Comparison of ENCODE assay signal across 35 cellular contexts in genomic region chr20:23450877-23451276, GRCh38. TPM values are rescaled to one million over a fixed set of nuclear protein-coding genes. Genes with fewer than 3 reads are reported as not detected.
"Had no signal": no experiment of that assay in that cellular context is flagged by ENCODE, and none has a peak within 500 bp of the region (broad histone marks: within the 10 kb centered on the region; RNA-seq: fewer than 3 reads in every experiment).

No MANE protein-coding gene starts in this region.

- H3K4me1 ChIP-seq: psoas muscle, stomach, thyroid gland, tibial nerve, upper lobe of left lung, vagina had no signal

- H3K27me3 ChIP-seq: ovary, thyroid gland, tibial nerve, upper lobe of left lung, vagina had no signal

- ATAC-seq: naive thymus-derived CD8-positive, alpha-beta T cell; natural killer cell treated with Interleukin-12 subunit alpha and Interleukin-12 subunit beta and Interleukin-15 and Interleukin-18, amount 100 ng/mL, for 72 hours; psoas muscle; right cardiac atrium; sciatic nerve; stimulated activated effector memory CD8-positive, alpha-beta T cell treated with anti-CD3 and anti-CD28 coated beads, Interleukin-12 subunit alpha, Interleukin-12 subunit beta, amount 100 ng/mL, for 72 hours; stimulated activated naive B cell treated with anti-CD40 and anti-IgM and Interleukin-4, amounts not matched to agents 10 μg/mL and 1 μg/mL and 100 μg/mL, for 72 hours had no signal

- FAIRE-seq: urothelium cell line had no signal

- H3K27me3 Mint-ChIP-seq: naive thymus-derived CD8-positive, alpha-beta T cell; natural killer cell treated with Interleukin-12 subunit alpha and Interleukin-12 subunit beta and Interleukin-15 and Interleukin-18, amount 100 ng/mL, for 72 hours; stimulated activated naive CD8-positive, alpha-beta T cell treated with anti-CD3 and anti-CD28 coated beads, Interleukin-15, Interleukin-2, amounts not matched to agents 100 ng/mL and 50 ng/mL, for 24 hours had no signal

- H3K4me3 Mint-ChIP-seq: naive B cell; naive thymus-derived CD8-positive, alpha-beta T cell; natural killer cell treated with Interleukin-12 subunit alpha and Interleukin-12 subunit beta and Interleukin-15 and Interleukin-18, amount 100 ng/mL, for 72 hours; nephron progenitor cell; stimulated activated effector memory CD8-positive, alpha-beta T cell treated with anti-CD3 and anti-CD28 coated beads, Interleukin-12 subunit alpha, Interleukin-12 subunit beta, amount 100 ng/mL, for 72 hours; stimulated activated naive B cell treated with anti-CD40 and anti-IgM and Interleukin-4, amounts not matched to agents 10 μg/mL and 1 μg/mL and 100 μg/mL, for 72 hours; stimulated activated naive CD8-positive, alpha-beta T cell treated with anti-CD3 and anti-CD28 coated beads, Interleukin-15, Interleukin-2, amounts not matched to agents 100 ng/mL and 50 ng/mL, for 24 hours had no signal

- H3K27ac Mint-ChIP-seq: nephron progenitor cell; progenitor cell of endocrine pancreas; stimulated activated effector memory CD8-positive, alpha-beta T cell treated with anti-CD3 and anti-CD28 coated beads, Interleukin-12 subunit alpha, Interleukin-12 subunit beta, amount 100 ng/mL, for 72 hours; stimulated activated naive B cell treated with anti-CD40 and anti-IgM and Interleukin-4, amounts not matched to agents 10 μg/mL and 1 μg/mL and 100 μg/mL, for 72 hours; stimulated activated naive CD8-positive, alpha-beta T cell treated with anti-CD3 and anti-CD28 coated beads, Interleukin-15, Interleukin-2, amounts not matched to agents 100 ng/mL and 50 ng/mL, for 24 hours had no signal

- DNase-seq: naive B cell; naive thymus-derived CD8-positive, alpha-beta T cell; nephron progenitor cell; occipital lobe; ovary; psoas muscle; right cardiac atrium; spleen; stimulated activated CD4-positive, alpha-beta T cell treated with anti-CD3 and anti-CD28 coated beads, Interleukin-12 subunit alpha, Interleukin-12 subunit beta, amount 100 ng/mL, for 4 hours; stimulated activated CD4-positive, alpha-beta T cell treated with anti-CD3 and anti-CD28 coated beads, Interleukin-1b, Interleukin-23, amount 100 ng/mL, for 48 hours; stimulated activated CD4-positive, alpha-beta T cell treated with anti-CD3 and anti-CD28 coated beads, Interleukin-2, amount 100 ng/mL, for 48 hours; stimulated activated CD4-positive, alpha-beta T cell treated with anti-CD3 and anti-CD28 coated beads, Interleukin-4, amount 100 ng/mL, for 24 hours; stimulated activated naive B cell treated with anti-CD40 and anti-IgM and Interleukin-4, amounts not matched to agents 10 μg/mL and 1 μg/mL and 100 μg/mL, for 72 hours; stimulated activated naive CD4-positive, alpha-beta T cell treated with Interleukin-2 at 50 U/mL for 16 hours; stomach; thyroid gland; trophoblast cell; upper lobe of left lung had no signal

- H3K36me3 Mint-ChIP-seq: naive B cell; naive thymus-derived CD8-positive, alpha-beta T cell; natural killer cell treated with Interleukin-12 subunit alpha and Interleukin-12 subunit beta and Interleukin-15 and Interleukin-18, amount 100 ng/mL, for 72 hours; stimulated activated effector memory CD8-positive, alpha-beta T cell treated with anti-CD3 and anti-CD28 coated beads, Interleukin-12 subunit alpha, Interleukin-12 subunit beta, amount 100 ng/mL, for 72 hours; stimulated activated naive B cell treated with anti-CD40 and anti-IgM and Interleukin-4, amounts not matched to agents 10 μg/mL and 1 μg/mL and 100 μg/mL, for 72 hours had no signal

- H3K36me3 ChIP-seq: ovary, spleen, stomach, thoracic aorta, thyroid gland, tibial nerve, upper lobe of left lung, vagina had no signal

- H3K4me1 Mint-ChIP-seq: stimulated activated naive B cell treated with anti-CD40 and anti-IgM and Interleukin-4, amounts not matched to agents 10 μg/mL and 1 μg/mL and 100 μg/mL, for 72 hours had no signal

- H3K4me2 ChIP-seq: smooth muscle cell had no signal

- H3K27ac ChIP-seq: ovary, psoas muscle, skin epidermis, spleen, thoracic aorta, thyroid gland, tibial nerve, upper lobe of left lung, vagina had no signal

- H3K9me3 Mint-ChIP-seq: naive B cell; naive thymus-derived CD8-positive, alpha-beta T cell; natural killer cell treated with Interleukin-12 subunit alpha and Interleukin-12 subunit beta and Interleukin-15 and Interleukin-18, amount 100 ng/mL, for 72 hours; stimulated activated effector memory CD8-positive, alpha-beta T cell treated with anti-CD3 and anti-CD28 coated beads, Interleukin-12 subunit alpha, Interleukin-12 subunit beta, amount 100 ng/mL, for 72 hours; stimulated activated naive B cell treated with anti-CD40 and anti-IgM and Interleukin-4, amounts not matched to agents 10 μg/mL and 1 μg/mL and 100 μg/mL, for 72 hours; stimulated activated naive CD8-positive, alpha-beta T cell treated with anti-CD3 and anti-CD28 coated beads, Interleukin-15, Interleukin-2, amounts not matched to agents 100 ng/mL and 50 ng/mL, for 24 hours had no signal

- H3K9me3 ChIP-seq: ovary, psoas muscle, stomach, thoracic aorta, thyroid gland, upper lobe of left lung, vagina had no signal

- H3K4me3 ChIP-seq: ovary, psoas muscle, skin epidermis, smooth muscle cell, spleen, stomach, thoracic aorta, thyroid gland, tibial nerve, upper lobe of left lung, vagina had no signal

RNA-seq across cellular contexts. Expression of gene CST11, which starts 1.8 kb away (rescaled TPM):
- total RNA-seq: myocyte; naive thymus-derived CD8-positive, alpha-beta T cell; natural killer cell treated with Interleukin-12 subunit alpha and Interleukin-12 subunit beta and Interleukin-15 and Interleukin-18, amount 100 ng/mL, for 72 hours; occipital lobe; osteoblast; ovary; progenitor cell of endocrine pancreas; psoas muscle; renal cortical epithelial cell; right cardiac atrium; sciatic nerve; smooth muscle cell; spleen; stomach; subcutaneous adipose tissue; temporal lobe; thoracic aorta; thyroid gland; tibial nerve; upper lobe of left lung; ureter; vagina had no signal
- polyA plus RNA-seq: naive thymus-derived CD8-positive, alpha-beta T cell; ovary; psoas muscle; right cardiac atrium; smooth muscle cell; spleen; stomach had no signal

RNA-seq across cellular contexts. Expression of gene CSTL1, which starts 11.4 kb away (rescaled TPM):
- total RNA-seq: myocyte; naive thymus-derived CD8-positive, alpha-beta T cell; natural killer cell treated with Interleukin-12 subunit alpha and Interleukin-12 subunit beta and Interleukin-15 and Interleukin-18, amount 100 ng/mL, for 72 hours; occipital lobe; osteoblast; ovary; progenitor cell of endocrine pancreas; psoas muscle; renal cortical epithelial cell; right cardiac atrium; sciatic nerve; smooth muscle cell; spleen; subcutaneous adipose tissue; temporal lobe; thoracic aorta; thyroid gland; tibial nerve; upper lobe of left lung; ureter; vagina had no signal
- polyA plus RNA-seq: naive thymus-derived CD8-positive, alpha-beta T cell; ovary; psoas muscle; right cardiac atrium; smooth muscle cell; spleen; stomach had no signal

RNA-seq across cellular contexts. Expression of gene CST8, which starts 40.0 kb away (rescaled TPM):
- total RNA-seq: myocyte; naive thymus-derived CD8-positive, alpha-beta T cell; natural killer cell treated with Interleukin-12 subunit alpha and Interleukin-12 subunit beta and Interleukin-15 and Interleukin-18, amount 100 ng/mL, for 72 hours; occipital lobe; osteoblast; ovary; progenitor cell of endocrine pancreas; psoas muscle; renal cortical epithelial cell; right cardiac atrium; sciatic nerve; smooth muscle cell; spleen; stomach; subcutaneous adipose tissue; temporal lobe; thoracic aorta; thyroid gland; tibial nerve; upper lobe of left lung; ureter; vagina had no signal
- polyA plus RNA-seq: naive thymus-derived CD8-positive, alpha-beta T cell; ovary; psoas muscle; right cardiac atrium; smooth muscle cell; spleen; stomach had no signal
